In genomic region chr3:72452745-72453144, GRCh38 we compare ENCODE assay signal across 26 cellular contexts.
"Had no signal": no experiment of that assay in that cellular context is flagged by ENCODE, and none has a peak within 500 bp of the region (broad histone marks: within the 10 kb centered on the region; RNA-seq: fewer than 3 reads in every experiment).

No MANE protein-coding gene starts in this region.

- DNase-seq: activated B cell treated with CpG ODN at 0.5 μM for 24 hours; activated CD4-positive, alpha-beta memory T cell treated with anti-CD3 and anti-CD28 coated beads for 36 hours; activated CD4-positive, alpha-beta T cell treated with anti-CD3 and anti-CD28 coated beads for 1 hour; activated CD4-positive, alpha-beta T cell treated with anti-CD3 and anti-CD28 coated beads, Interleukin-2, amount 10 ng/mL, durations not matched to agents 24 days and 14 days; activated CD8-positive, alpha-beta memory T cell treated with anti-CD3 and anti-CD28 coated beads for 24 hours; activated gamma-delta T cell treated with Interleukin-2 at 50 U/mL for 16 hours; activated naive CD4-positive, alpha-beta T cell treated with anti-CD3 and anti-CD28 coated beads, Interleukin-2, amount 50 U/mL, for 16 hours; activated naive CD8-positive, alpha-beta T cell treated with anti-CD3 and anti-CD28 coated beads, Interleukin-2, amount 10 ng/mL, durations not matched to agents 7 days and 5 days; activated T-cell treated with anti-CD3 and anti-CD28 coated beads, Interleukin-2, amount 50 U/mL, for 4 hours; adrenal gland; anterior cingulate cortex; caudate nucleus; MG63; MV-4-11; NCI-H1105; NCI-H1436; NCI-H1694 treated with DMSO at 0.1 percent for 48 hours; NCI-H2029 treated with DMSO at 0.1 percent for 48 hours; NCI-H345; NCI-H510A; NCI-H748 treated with DMSO at 0.1 percent for 48 hours; SIG-M5; T-helper 17 cell; T-helper 9 cell had no signal

- H3K27ac Mint-ChIP-seq: activated B cell treated with CpG ODN at 0.5 μM for 24 hours; activated CD4-positive, alpha-beta memory T cell treated with anti-CD3 and anti-CD28 coated beads for 36 hours; activated CD4-positive, alpha-beta T cell treated with anti-CD3 and anti-CD28 coated beads, Interleukin-2, amount 10 ng/mL, durations not matched to agents 24 days and 14 days; activated naive CD8-positive, alpha-beta T cell treated with anti-CD3 and anti-CD28 coated beads, Interleukin-2, amount 10 ng/mL, durations not matched to agents 7 days and 5 days; activated T-helper 17 cell treated with anti-CD3 and anti-CD28 coated beads, Interleukin-2, amount 50 U/mL, for 72 hours; T-helper 17 cell had no signal

- ATAC-seq: activated T-cell treated with anti-CD3 and anti-CD28 coated beads, Interleukin-2, amount 50 U/mL, for 4 hours; activated T-helper 17 cell treated with anti-CD3 and anti-CD28 coated beads, Interleukin-2, amount 50 U/mL, for 72 hours; T-helper 17 cell had no signal

- H3K27me3 ChIP-seq: adrenal gland, MG63 had no signal

- H3K4me3 Mint-ChIP-seq: activated B cell treated with CpG ODN at 0.5 μM for 24 hours; activated CD4-positive, alpha-beta memory T cell treated with anti-CD3 and anti-CD28 coated beads for 36 hours; activated CD4-positive, alpha-beta T cell treated with anti-CD3 and anti-CD28 coated beads, Interleukin-2, amount 10 ng/mL, durations not matched to agents 24 days and 14 days; activated naive CD8-positive, alpha-beta T cell treated with anti-CD3 and anti-CD28 coated beads, Interleukin-2, amount 10 ng/mL, durations not matched to agents 7 days and 5 days; activated T-cell treated with anti-CD3 and anti-CD28 coated beads, Interleukin-2, amount 50 U/mL, for 4 hours; activated T-helper 17 cell treated with anti-CD3 and anti-CD28 coated beads, Interleukin-2, amount 50 U/mL, for 72 hours; IgD-negative memory B cell; T-helper 17 cell had no signal

- H3K36me3 ChIP-seq: adrenal gland, MG63 had no signal

- H3K27ac ChIP-seq: adrenal gland had no signal

- H3K4me3 ChIP-seq: adrenal gland, MG63 had no signal

- H3K36me3 Mint-ChIP-seq: activated CD4-positive, alpha-beta memory T cell treated with anti-CD3 and anti-CD28 coated beads for 36 hours; activated naive CD8-positive, alpha-beta T cell treated with anti-CD3 and anti-CD28 coated beads, Interleukin-2, amount 10 ng/mL, durations not matched to agents 7 days and 5 days; IgD-negative memory B cell had no signal

- H3K9me3 Mint-ChIP-seq: activated B cell treated with CpG ODN at 0.5 μM for 24 hours; activated CD4-positive, alpha-beta memory T cell treated with anti-CD3 and anti-CD28 coated beads for 36 hours; activated naive CD8-positive, alpha-beta T cell treated with anti-CD3 and anti-CD28 coated beads, Interleukin-2, amount 10 ng/mL, durations not matched to agents 7 days and 5 days; activated T-cell treated with anti-CD3 and anti-CD28 coated beads, Interleukin-2, amount 50 U/mL, for 4 hours; activated T-helper 17 cell treated with anti-CD3 and anti-CD28 coated beads, Interleukin-2, amount 50 U/mL, for 72 hours; IgD-negative memory B cell had no signal

- H3K9me3 ChIP-seq: adrenal gland, MG63 had no signal
